Comparison of ENCODE assay signal across 23 cellular contexts in genomic region chrX:120260369-120260768, GRCh38. TPM values are rescaled to one million over a fixed set of nuclear protein-coding genes. Genes with fewer than 3 reads are reported as not detected.
A peak's percentile ranks its signal among the peaks of the same experiment; 100 is the strongest.
DNase-seq lines count a peak whose midpoint lies in the region; ATAC-seq and TF ChIP-seq lines count a peak whose summit lies in the region.
"Had no signal": no experiment of that assay in that cellular context is flagged by ENCODE, and none has a peak within 500 bp of the region (broad histone marks: within the 10 kb centered on the region; RNA-seq: fewer than 3 reads in every experiment).

No MANE protein-coding gene starts in this region.

- H3K4me3 ChIP-seq in MM.1S (ENCODE audit: low read length), result no peak overlapping the region
- no peak overlapping the region for H3K4me3 ChIP-seq in CD4-positive, alpha-beta memory T cell (ENCODE audit: low read length in 2 of 2)
- H3K4me3 ChIP-seq: MG63 had no signal

- no peak overlapping the region for H3K27ac Mint-ChIP-seq in CD4-positive, alpha-beta memory T cell
- H3K27ac Mint-ChIP-seq: activated naive CD8-positive, alpha-beta T cell treated with anti-CD3 and anti-CD28 coated beads, Interleukin-2, amount 10 ng/mL, durations not matched to agents 7 days and 5 days; dendritic cell treated with granulocyte-macrophage colony-stimulating factor and Interleukin-4, amounts not matched to agents 40 ng/mL and 50 ng/mL, for 4 days; nephron had no signal

- no peak overlapping the region for H3K4me3 Mint-ChIP-seq in CD4-positive, alpha-beta memory T cell
- H3K4me3 Mint-ChIP-seq: activated naive CD8-positive, alpha-beta T cell treated with anti-CD3 and anti-CD28 coated beads, Interleukin-2, amount 10 ng/mL, durations not matched to agents 7 days and 5 days; dendritic cell treated with granulocyte-macrophage colony-stimulating factor and Interleukin-4, amounts not matched to agents 40 ng/mL and 50 ng/mL, for 4 days; nephron had no signal

- no peak overlapping the region for H2AFZ ChIP-seq in MM.1S (ENCODE audit: low read length)

- peaks cover 11% of the 10 kb centered on the region for H3K79me2 ChIP-seq in MM.1S (ENCODE audit: low read length)

- H3K27me3 ChIP-seq in MM.1S (replicated peaks; ENCODE audit: insufficient read depth, low read length), result no peaks in the 10 kb centered on the region
- H3K27me3 ChIP-seq in CD4-positive, alpha-beta memory T cell (ENCODE audit: insufficient read depth, low read length), result no peaks in the 10 kb centered on the region
- H3K27me3 ChIP-seq: MG63 had no signal

- CTCF ChIA-PET in CD4-positive, alpha-beta memory T cell (lab: Charles Lee; ENCODE audit: partially characterized antibody), result interaction anchor here (2.1 kb wide), 1 partner anchor 10 kb away, joined by 9 read pairs; the partner anchor contains the start of gene ZBTB33

- no peaks in the 10 kb centered on the region; the same call in 1 of the 2 replicates for H3K36me3 ChIP-seq in MM.1S (replicated peaks; ENCODE audit: insufficient read depth, low read length)
- peaks cover 3% of the 10 kb centered on the region for H3K36me3 ChIP-seq in CD4-positive, alpha-beta memory T cell (ENCODE audit: insufficient read depth, low read length)

- H3K27me3 Mint-ChIP-seq in CD4-positive, alpha-beta memory T cell, result no peaks in the 10 kb centered on the region
- H3K27me3 Mint-ChIP-seq: dendritic cell treated with granulocyte-macrophage colony-stimulating factor and Interleukin-4, amounts not matched to agents 40 ng/mL and 50 ng/mL, for 4 days had no signal

- H3K36me3 Mint-ChIP-seq in CD4-positive, alpha-beta memory T cell, result peaks cover 0 to 12% of the 10 kb centered on the region in 2 donors
- H3K36me3 Mint-ChIP-seq: activated naive CD8-positive, alpha-beta T cell treated with anti-CD3 and anti-CD28 coated beads, Interleukin-2, amount 10 ng/mL, durations not matched to agents 7 days and 5 days had no signal

- H3K9me3 Mint-ChIP-seq in CD4-positive, alpha-beta memory T cell, result peaks cover 0 to 1% (median 0%) of the 10 kb centered on the region in 8 donors
- H3K9me3 Mint-ChIP-seq: activated naive CD8-positive, alpha-beta T cell treated with anti-CD3 and anti-CD28 coated beads, Interleukin-2, amount 10 ng/mL, durations not matched to agents 7 days and 5 days; dendritic cell treated with granulocyte-macrophage colony-stimulating factor and Interleukin-4, amounts not matched to agents 40 ng/mL and 50 ng/mL, for 4 days; nephron had no signal

- intact Hi-C loops in CD4-positive, alpha-beta memory T cell (cut with micrococcal nuclease), result no loop called here

- ATAC-seq in HG02970 (IDR thresholded peaks at IDR 0.05; ENCODE audit: low FRiP score, unreplicated experiment), result no peak
- ATAC-seq: PC-3 had no signal

- H3K27ac ChIP-seq in MM.1S (ENCODE audit: low read length) (no peak overlapping the region), epithelial cell of prostate (peak overlapping the region; percentile 51)
- no peak overlapping the region for H3K27ac ChIP-seq in CD4-positive, alpha-beta memory T cell (ENCODE audit: low read depth, low read length)

- no peaks in the 10 kb centered on the region for H3K9me3 ChIP-seq in MM.1S (replicated peaks; ENCODE audit: insufficient read depth, low read length)
- no peaks in the 10 kb centered on the region for H3K9me3 ChIP-seq in CD4-positive, alpha-beta memory T cell (ENCODE audit: control insufficient read depth in 1 of 2, low read length in 2 of 2)
- H3K9me3 ChIP-seq: MG63, SK-N-SH had no signal

- H3K9ac ChIP-seq in MM.1S (ENCODE audit: low read length), result no peak overlapping the region
- H3K9ac ChIP-seq: SK-N-SH had no signal

- H3K4me2 ChIP-seq in MM.1S (ENCODE audit: low read depth, low read length), result no peak overlapping the region
- H3K4me2 ChIP-seq: SK-N-SH had no signal

- no peaks in the 10 kb centered on the region for H3K4me1 ChIP-seq in MM.1S (ENCODE audit: low read length)
- H3K4me1 ChIP-seq in CD4-positive, alpha-beta memory T cell (ENCODE audit: insufficient read depth, low read length), result peaks cover 7% of the 10 kb centered on the region

- no peaks in the 10 kb centered on the region for H4K20me1 ChIP-seq in MM.1S (ENCODE audit: insufficient read depth, low read length)

- TF ChIP-seq CTCF in MM.1S (IDR thresholded peaks at IDR 0.05; ENCODE audit: low read length), result no peak

- peak; percentile 72 for DNase-seq in DMS79 treated with DMSO at 0.1 percent for 48 hours (lab: John Stamatoyannopoulos, UW)
- peak; percentile 21 for DNase-seq in MM.1S
- peak; percentile 31 for DNase-seq in NCI-H510A (lab: John Stamatoyannopoulos, UW)
- DNase-seq in epithelial cell of prostate (ENCODE audit: low read depth, low spot score), result peak; percentile 75
- DNase-seq in AG20443 (ENCODE audit: low spot score), result no peak
- no peak for DNase-seq in CD4-positive, alpha-beta memory T cell
- no peak for DNase-seq in GM19238 (ENCODE audit: insufficient read length, low spot score)
- DNase-seq: activated CD4-positive, alpha-beta T cell treated with anti-CD3 and anti-CD28 coated beads for 1 hour; activated naive CD8-positive, alpha-beta T cell treated with anti-CD3 and anti-CD28 coated beads, Interleukin-2, amount 10 ng/mL, durations not matched to agents 7 days and 5 days; COR-L47; GF-D8; MG63; NCI-H446; PC-3; SK-N-SH; stimulated activated CD4-positive, alpha-beta T cell treated with anti-CD3 and anti-CD28 coated beads, Interleukin-4, amount 100 ng/mL, for 4 hours; substantia nigra; T1000 had no signal

- H3K9me2 ChIP-seq in MM.1S (replicated peaks; ENCODE audit: insufficient read depth, low read length), result no peaks in the 10 kb centered on the region
- H3K9me2 ChIP-seq: SK-N-SH had no signal

- H3K4me1 Mint-ChIP-seq in CD4-positive, alpha-beta memory T cell, result peaks cover 9 to 18% (median 15%) of the 10 kb centered on the region in 4 donors
- H3K4me1 Mint-ChIP-seq: nephron had no signal

- POLR2A ChIA-PET in CD4-positive, alpha-beta memory T cell (lab: Charles Lee; ENCODE audit: partially characterized antibody), result interaction anchor here (1.6 kb wide), 1 partner anchor 10 kb away, joined by 6 read pairs; the partner anchor contains the start of gene ZBTB33

- H3F3A ChIP-seq in MM.1S (ENCODE audit: insufficient read depth, low read length), result no peaks in the 10 kb centered on the region

RNA-seq across cellular contexts. Expression of gene ZBTB33, which starts 9.8 kb away (rescaled TPM):
- total RNA-seq in CD4-positive, alpha-beta memory T cell, result 10 to 100 TPM; 33.5 to 34.6 TPM
- 10 to 100 TPM in 1 of 2 donors, 1 to 10 TPM in 1; 9.5 to 19.7 TPM for polyA plus RNA-seq in CD4-positive, alpha-beta memory T cell

RNA-seq across cellular contexts. Expression of gene TMEM255A, which starts 50.9 kb away (rescaled TPM):
- 1 to 10 TPM in 1 of 2 experiments, under 1 TPM in 1; 0.76 to 1.1 TPM for total RNA-seq in CD4-positive, alpha-beta memory T cell
- under 1 TPM; 0.27 to 0.80 TPM for polyA plus RNA-seq in CD4-positive, alpha-beta memory T cell
- total RNA-seq: endothelial cell of umbilical vein, PC-3, pulmonary artery endothelial cell had no signal
- polyA plus RNA-seq: endothelial cell of umbilical vein had no signal

Comparison
In these comparisons a context has a peak if more than half of its experiments do, and no peak if none do; other contexts are left out.
1. DNase-seq: peak in DMS79 treated with DMSO at 0.1 percent for 48 hours (single experiment), MM.1S (single experiment), NCI-H510A (single experiment) and epithelial cell of prostate (single experiment); none in AG20443 (single experiment), CD4-positive, alpha-beta memory T cell (0 of 5) and GM19238 (single experiment).